1 cellular context compared by ENCODE assay signal in the genomic region with DNA sequence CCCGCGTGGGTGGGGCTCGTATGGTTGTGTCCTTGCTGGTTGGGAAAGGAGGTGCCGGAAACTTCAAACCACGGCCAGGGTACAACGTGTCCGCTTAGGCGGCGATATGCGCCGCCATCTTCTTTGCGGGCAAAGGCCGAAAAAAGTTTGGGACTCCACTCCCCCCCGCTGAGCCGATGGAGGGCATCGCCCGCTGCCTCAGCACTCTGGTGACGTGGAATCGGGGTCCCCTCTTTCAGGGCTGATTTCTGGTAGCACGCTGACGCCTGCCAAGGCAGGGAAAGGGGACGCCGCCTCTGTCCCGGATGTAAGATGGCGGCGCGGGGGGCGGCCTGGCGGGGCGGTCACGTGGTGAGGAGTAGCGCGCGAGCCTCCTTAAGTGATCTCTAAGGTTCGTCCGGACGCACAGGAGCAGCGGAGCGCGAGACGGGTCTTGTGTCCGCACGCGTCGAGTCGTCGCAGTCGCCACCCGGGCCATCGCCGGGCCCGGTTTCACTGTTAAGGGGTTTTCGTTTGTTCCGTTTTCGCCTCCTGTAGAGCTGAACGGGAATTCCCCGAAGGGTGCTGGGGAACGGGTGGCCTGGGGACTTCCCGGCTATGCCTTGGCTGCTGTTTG.
TF ChIP-seq lines count a peak whose summit lies in the region.

No MANE protein-coding gene starts in this region.

TF ChIP-seq in WTC11, 78 proteins besides CTCF, POLR2A, EP300 and RAD21 (continued from another document and continues in another):
- TF ChIP-seq, protein P1, sequence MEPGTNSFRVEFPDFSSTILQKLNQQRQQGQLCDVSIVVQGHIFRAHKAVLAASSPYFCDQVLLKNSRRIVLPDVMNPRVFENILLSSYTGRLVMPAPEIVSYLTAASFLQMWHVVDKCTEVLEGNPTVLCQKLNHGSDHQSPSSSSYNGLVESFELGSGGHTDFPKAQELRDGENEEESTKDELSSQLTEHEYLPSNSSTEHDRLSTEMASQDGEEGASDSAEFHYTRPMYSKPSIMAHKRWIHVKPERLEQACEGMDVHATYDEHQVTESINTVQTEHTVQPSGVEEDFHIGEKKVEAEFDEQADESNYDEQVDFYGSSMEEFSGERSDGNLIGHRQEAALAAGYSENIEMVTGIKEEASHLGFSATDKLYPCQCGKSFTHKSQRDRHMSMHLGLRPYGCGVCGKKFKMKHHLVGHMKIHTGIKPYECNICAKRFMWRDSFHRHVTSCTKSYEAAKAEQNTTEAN (CRISPR knock-in tag; IDR thresholded peaks at IDR 0.05), result peak; percentile 90
- TF ChIP-seq, protein P2, sequence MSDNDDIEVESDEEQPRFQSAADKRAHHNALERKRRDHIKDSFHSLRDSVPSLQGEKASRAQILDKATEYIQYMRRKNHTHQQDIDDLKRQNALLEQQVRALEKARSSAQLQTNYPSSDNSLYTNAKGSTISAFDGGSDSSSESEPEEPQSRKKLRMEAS (CRISPR knock-in tag; IDR thresholded peaks at IDR 0.05), result peak; percentile 95
- peak; percentile 95 for TF ChIP-seq ZNF232 (CRISPR knock-in tag; IDR thresholded peaks at IDR 0.05)
- TF ChIP-seq, protein P3, sequence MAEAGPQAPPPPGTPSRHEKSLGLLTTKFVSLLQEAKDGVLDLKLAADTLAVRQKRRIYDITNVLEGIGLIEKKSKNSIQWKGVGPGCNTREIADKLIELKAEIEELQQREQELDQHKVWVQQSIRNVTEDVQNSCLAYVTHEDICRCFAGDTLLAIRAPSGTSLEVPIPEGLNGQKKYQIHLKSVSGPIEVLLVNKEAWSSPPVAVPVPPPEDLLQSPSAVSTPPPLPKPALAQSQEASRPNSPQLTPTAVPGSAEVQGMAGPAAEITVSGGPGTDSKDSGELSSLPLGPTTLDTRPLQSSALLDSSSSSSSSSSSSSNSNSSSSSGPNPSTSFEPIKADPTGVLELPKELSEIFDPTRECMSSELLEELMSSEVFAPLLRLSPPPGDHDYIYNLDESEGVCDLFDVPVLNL (CRISPR knock-in tag; IDR thresholded peaks at IDR 0.05; ENCODE audit: borderline replicate concordance, low read depth), result peak; percentile 67; the same call in 1 of the 2 replicates
- TF ChIP-seq, protein P4, sequence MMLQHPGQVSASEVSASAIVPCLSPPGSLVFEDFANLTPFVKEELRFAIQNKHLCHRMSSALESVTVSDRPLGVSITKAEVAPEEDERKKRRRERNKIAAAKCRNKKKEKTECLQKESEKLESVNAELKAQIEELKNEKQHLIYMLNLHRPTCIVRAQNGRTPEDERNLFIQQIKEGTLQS (CRISPR knock-in tag; conservative IDR thresholded peaks at IDR 0.05), result no peak
- TF ChIP-seq, protein P5, sequence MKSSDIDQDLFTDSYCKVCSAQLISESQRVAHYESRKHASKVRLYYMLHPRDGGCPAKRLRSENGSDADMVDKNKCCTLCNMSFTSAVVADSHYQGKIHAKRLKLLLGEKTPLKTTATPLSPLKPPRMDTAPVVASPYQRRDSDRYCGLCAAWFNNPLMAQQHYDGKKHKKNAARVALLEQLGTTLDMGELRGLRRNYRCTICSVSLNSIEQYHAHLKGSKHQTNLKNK (CRISPR knock-in tag; IDR thresholded peaks at IDR 0.05), result no peak
- peak; percentile 64 for TF ChIP-seq SP1 (CRISPR knock-in tag; conservative IDR thresholded peaks at IDR 0.05)
- TF ChIP-seq NFATC4 (CRISPR knock-in tag; IDR thresholded peaks at IDR 0.05), result no peak
- TF ChIP-seq SOX15 (CRISPR knock-in tag; IDR thresholded peaks at IDR 0.05), result no peak
- TF ChIP-seq, protein P6, sequence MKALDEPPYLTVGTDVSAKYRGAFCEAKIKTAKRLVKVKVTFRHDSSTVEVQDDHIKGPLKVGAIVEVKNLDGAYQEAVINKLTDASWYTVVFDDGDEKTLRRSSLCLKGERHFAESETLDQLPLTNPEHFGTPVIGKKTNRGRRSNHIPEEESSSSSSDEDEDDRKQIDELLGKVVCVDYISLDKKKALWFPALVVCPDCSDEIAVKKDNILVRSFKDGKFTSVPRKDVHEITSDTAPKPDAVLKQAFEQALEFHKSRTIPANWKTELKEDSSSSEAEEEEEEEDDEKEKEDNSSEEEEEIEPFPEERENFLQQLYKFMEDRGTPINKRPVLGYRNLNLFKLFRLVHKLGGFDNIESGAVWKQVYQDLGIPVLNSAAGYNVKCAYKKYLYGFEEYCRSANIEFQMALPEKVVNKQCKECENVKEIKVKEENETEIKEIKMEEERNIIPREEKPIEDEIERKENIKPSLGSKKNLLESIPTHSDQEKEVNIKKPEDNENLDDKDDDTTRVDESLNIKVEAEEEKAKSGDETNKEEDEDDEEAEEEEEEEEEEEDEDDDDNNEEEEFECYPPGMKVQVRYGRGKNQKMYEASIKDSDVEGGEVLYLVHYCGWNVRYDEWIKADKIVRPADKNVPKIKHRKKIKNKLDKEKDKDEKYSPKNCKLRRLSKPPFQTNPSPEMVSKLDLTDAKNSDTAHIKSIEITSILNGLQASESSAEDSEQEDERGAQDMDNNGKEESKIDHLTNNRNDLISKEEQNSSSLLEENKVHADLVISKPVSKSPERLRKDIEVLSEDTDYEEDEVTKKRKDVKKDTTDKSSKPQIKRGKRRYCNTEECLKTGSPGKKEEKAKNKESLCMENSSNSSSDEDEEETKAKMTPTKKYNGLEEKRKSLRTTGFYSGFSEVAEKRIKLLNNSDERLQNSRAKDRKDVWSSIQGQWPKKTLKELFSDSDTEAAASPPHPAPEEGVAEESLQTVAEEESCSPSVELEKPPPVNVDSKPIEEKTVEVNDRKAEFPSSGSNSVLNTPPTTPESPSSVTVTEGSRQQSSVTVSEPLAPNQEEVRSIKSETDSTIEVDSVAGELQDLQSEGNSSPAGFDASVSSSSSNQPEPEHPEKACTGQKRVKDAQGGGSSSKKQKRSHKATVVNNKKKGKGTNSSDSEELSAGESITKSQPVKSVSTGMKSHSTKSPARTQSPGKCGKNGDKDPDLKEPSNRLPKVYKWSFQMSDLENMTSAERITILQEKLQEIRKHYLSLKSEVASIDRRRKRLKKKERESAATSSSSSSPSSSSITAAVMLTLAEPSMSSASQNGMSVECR (CRISPR knock-in tag; IDR thresholded peaks at IDR 0.05; ENCODE audit: borderline replicate concordance), result no peak; the same call in none of the 2 replicates
- TF ChIP-seq, protein P7, sequence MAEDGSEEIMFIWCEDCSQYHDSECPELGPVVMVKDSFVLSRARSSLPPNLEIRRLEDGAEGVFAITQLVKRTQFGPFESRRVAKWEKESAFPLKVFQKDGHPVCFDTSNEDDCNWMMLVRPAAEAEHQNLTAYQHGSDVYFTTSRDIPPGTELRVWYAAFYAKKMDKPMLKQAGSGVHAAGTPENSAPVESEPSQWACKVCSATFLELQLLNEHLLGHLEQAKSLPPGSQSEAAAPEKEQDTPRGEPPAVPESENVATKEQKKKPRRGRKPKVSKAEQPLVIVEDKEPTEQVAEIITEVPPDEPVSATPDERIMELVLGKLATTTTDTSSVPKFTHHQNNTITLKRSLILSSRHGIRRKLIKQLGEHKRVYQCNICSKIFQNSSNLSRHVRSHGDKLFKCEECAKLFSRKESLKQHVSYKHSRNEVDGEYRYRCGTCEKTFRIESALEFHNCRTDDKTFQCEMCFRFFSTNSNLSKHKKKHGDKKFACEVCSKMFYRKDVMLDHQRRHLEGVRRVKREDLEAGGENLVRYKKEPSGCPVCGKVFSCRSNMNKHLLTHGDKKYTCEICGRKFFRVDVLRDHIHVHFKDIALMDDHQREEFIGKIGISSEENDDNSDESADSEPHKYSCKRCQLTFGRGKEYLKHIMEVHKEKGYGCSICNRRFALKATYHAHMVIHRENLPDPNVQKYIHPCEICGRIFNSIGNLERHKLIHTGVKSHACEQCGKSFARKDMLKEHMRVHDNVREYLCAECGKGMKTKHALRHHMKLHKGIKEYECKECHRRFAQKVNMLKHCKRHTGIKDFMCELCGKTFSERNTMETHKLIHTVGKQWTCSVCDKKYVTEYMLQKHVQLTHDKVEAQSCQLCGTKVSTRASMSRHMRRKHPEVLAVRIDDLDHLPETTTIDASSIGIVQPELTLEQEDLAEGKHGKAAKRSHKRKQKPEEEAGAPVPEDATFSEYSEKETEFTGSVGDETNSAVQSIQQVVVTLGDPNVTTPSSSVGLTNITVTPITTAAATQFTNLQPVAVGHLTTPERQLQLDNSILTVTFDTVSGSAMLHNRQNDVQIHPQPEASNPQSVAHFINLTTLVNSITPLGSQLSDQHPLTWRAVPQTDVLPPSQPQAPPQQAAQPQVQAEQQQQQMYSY (CRISPR knock-in tag; IDR thresholded peaks at IDR 0.05), result no peak; the same call in 1 of the 2 replicates
- TF ChIP-seq TCF7 (CRISPR knock-in tag; IDR thresholded peaks at IDR 0.05; ENCODE audit: low read depth), result peak; percentile 43; the same call in 1 of the 2 replicates
- peak; percentile 64; the same call in 1 of the 2 replicates for TF ChIP-seq ZNF416 (CRISPR knock-in tag; IDR thresholded peaks at IDR 0.05)
- peak; percentile 60 for TF ChIP-seq CREB1 (CRISPR knock-in tag; IDR thresholded peaks at IDR 0.05)
- TF ChIP-seq, protein P8, sequence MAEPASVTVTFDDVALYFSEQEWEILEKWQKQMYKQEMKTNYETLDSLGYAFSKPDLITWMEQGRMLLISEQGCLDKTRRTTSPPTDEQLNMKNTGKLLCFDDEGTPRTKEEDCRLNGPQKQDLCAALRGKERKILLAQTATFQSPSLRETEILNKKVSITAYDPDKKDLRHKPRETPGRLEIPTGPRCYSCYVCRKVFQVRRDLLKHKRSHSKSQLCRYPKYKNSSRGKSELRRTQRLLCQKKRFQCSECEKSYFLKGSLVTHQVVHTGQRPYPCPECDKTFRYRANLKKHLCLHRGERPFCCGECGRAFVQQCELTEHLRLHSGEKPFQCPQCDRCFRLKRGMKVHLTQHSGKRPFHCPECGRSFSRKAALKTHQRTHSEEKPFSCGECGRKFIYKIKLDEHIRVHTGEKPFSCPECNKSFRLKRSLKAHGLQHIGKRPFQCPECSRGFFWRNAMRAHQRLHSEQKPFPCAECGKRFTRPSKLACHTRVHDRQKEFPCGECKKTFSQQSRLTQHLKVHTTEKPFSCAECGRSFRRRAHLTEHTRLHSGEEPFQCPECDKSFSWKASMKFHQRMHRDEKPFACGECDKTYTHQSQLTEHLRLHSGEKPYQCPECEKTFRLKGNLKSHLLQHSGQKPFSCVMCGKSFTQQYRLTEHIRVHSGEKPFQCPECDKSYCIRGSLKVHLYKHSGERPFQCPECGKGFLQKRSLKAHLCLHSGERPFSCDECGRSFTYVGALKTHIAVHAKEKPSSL (CRISPR knock-in tag; conservative IDR thresholded peaks at IDR 0.05), result no peak
- peak; percentile 86 for TF ChIP-seq ZBTB21 (CRISPR knock-in tag; IDR thresholded peaks at IDR 0.05; ENCODE audit: borderline replicate concordance)
- peak; percentile 81 for TF ChIP-seq TEAD4 (CRISPR knock-in tag; IDR thresholded peaks at IDR 0.05)
- no peak for TF ChIP-seq ETV6 (CRISPR knock-in tag; IDR thresholded peaks at IDR 0.05)
- TF ChIP-seq PRRX2 (CRISPR knock-in tag; IDR thresholded peaks at IDR 0.05), result no peak; the same call in 1 of the 2 replicates
- TF ChIP-seq NR1H2 (CRISPR knock-in tag; IDR thresholded peaks at IDR 0.05), result no peak
- 0 out of 2 replicates have a peak, but pooled peaks have one; percentile 69 for TF ChIP-seq CBFB (CRISPR knock-in tag; IDR thresholded peaks at IDR 0.05; ENCODE audit: low read depth)
- peak; percentile 61; the same call in 1 of the 2 replicates for TF ChIP-seq KAT7 (CRISPR knock-in tag; IDR thresholded peaks at IDR 0.05; ENCODE audit: borderline replicate concordance)
- peak; percentile 14; the same call in 1 of the 2 replicates for TF ChIP-seq ZNF263 (CRISPR knock-in tag; IDR thresholded peaks at IDR 0.05; ENCODE audit: low read depth)
- TF ChIP-seq OVOL2 (CRISPR knock-in tag; IDR thresholded peaks at IDR 0.05; ENCODE audit: borderline replicate concordance), result peak; percentile 46; the same call in 1 of the 2 replicates
- TF ChIP-seq, protein P9, sequence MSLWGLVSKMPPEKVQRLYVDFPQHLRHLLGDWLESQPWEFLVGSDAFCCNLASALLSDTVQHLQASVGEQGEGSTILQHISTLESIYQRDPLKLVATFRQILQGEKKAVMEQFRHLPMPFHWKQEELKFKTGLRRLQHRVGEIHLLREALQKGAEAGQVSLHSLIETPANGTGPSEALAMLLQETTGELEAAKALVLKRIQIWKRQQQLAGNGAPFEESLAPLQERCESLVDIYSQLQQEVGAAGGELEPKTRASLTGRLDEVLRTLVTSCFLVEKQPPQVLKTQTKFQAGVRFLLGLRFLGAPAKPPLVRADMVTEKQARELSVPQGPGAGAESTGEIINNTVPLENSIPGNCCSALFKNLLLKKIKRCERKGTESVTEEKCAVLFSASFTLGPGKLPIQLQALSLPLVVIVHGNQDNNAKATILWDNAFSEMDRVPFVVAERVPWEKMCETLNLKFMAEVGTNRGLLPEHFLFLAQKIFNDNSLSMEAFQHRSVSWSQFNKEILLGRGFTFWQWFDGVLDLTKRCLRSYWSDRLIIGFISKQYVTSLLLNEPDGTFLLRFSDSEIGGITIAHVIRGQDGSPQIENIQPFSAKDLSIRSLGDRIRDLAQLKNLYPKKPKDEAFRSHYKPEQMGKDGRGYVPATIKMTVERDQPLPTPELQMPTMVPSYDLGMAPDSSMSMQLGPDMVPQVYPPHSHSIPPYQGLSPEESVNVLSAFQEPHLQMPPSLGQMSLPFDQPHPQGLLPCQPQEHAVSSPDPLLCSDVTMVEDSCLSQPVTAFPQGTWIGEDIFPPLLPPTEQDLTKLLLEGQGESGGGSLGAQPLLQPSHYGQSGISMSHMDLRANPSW (CRISPR knock-in tag; conservative IDR thresholded peaks at IDR 0.05; ENCODE audit: low read depth), result no peak
- TF ChIP-seq GABPB1 (CRISPR knock-in tag; IDR thresholded peaks at IDR 0.05), result 0 out of 2 replicates have a peak, but pooled peaks have one; percentile 12
- no peak for TF ChIP-seq ZNF423 (CRISPR knock-in tag; IDR thresholded peaks at IDR 0.05)
- no peak for TF ChIP-seq IRF2 (CRISPR knock-in tag; IDR thresholded peaks at IDR 0.05; ENCODE audit: borderline replicate concordance, low read depth)
- TF ChIP-seq, protein P10, sequence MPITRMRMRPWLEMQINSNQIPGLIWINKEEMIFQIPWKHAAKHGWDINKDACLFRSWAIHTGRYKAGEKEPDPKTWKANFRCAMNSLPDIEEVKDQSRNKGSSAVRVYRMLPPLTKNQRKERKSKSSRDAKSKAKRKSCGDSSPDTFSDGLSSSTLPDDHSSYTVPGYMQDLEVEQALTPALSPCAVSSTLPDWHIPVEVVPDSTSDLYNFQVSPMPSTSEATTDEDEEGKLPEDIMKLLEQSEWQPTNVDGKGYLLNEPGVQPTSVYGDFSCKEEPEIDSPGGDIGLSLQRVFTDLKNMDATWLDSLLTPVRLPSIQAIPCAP (CRISPR knock-in tag; IDR thresholded peaks at IDR 0.05), result no peak
- no peak; the same call in 1 of the 2 replicates for TF ChIP-seq NFYB (CRISPR knock-in tag; conservative IDR thresholded peaks at IDR 0.05; ENCODE audit: low read depth)
- TF ChIP-seq, protein P11, sequence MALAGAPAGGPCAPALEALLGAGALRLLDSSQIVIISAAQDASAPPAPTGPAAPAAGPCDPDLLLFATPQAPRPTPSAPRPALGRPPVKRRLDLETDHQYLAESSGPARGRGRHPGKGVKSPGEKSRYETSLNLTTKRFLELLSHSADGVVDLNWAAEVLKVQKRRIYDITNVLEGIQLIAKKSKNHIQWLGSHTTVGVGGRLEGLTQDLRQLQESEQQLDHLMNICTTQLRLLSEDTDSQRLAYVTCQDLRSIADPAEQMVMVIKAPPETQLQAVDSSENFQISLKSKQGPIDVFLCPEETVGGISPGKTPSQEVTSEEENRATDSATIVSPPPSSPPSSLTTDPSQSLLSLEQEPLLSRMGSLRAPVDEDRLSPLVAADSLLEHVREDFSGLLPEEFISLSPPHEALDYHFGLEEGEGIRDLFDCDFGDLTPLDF (CRISPR knock-in tag; IDR thresholded peaks at IDR 0.05), result peak; percentile 80
- TF ChIP-seq ZNF396 (CRISPR knock-in tag; IDR thresholded peaks at IDR 0.05; ENCODE audit: borderline replicate concordance), result no peak; the same call in 1 of the 2 replicates
- TF ChIP-seq, protein P12, sequence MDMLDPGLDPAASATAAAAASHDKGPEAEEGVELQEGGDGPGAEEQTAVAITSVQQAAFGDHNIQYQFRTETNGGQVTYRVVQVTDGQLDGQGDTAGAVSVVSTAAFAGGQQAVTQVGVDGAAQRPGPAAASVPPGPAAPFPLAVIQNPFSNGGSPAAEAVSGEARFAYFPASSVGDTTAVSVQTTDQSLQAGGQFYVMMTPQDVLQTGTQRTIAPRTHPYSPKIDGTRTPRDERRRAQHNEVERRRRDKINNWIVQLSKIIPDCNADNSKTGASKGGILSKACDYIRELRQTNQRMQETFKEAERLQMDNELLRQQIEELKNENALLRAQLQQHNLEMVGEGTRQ (CRISPR knock-in tag; IDR thresholded peaks at IDR 0.05), result peak; percentile 96
